12 cellular contexts compared by ENCODE assay signal in genomic region chr10:95279042-95279820, GRCh38. TPM values are rescaled to one million over a fixed set of nuclear protein-coding genes. Genes with fewer than 3 reads are reported as not detected.
DNase-seq lines count a peak whose midpoint lies in the region; TF ChIP-seq lines count a peak whose summit lies in the region.
"Had no signal": no experiment of that assay in that cellular context is flagged by ENCODE, and none has a peak within 500 bp of the region (broad histone marks: within the 10 kb centered on the region; RNA-seq: fewer than 3 reads in every experiment).

No MANE protein-coding gene starts in this region.

- peaks cover 11% of the 10 kb centered on the region for H3K36me3 Mint-ChIP-seq in endodermal cell (ENCODE audit: low read depth)
- H3K36me3 Mint-ChIP-seq in immature natural killer cell, result peaks cover 0 to 5% (median 0%) of the 10 kb centered on the region in 3 donors
- H3K36me3 Mint-ChIP-seq in activated naive CD4-positive, alpha-beta T cell treated with anti-CD3 and anti-CD28 coated beads for 36 hours (ENCODE audit: low read depth), result no peaks in the 10 kb centered on the region

- H3K4me3 Mint-ChIP-seq in endodermal cell, result no peak overlapping the region
- no peak overlapping the region for H3K4me3 Mint-ChIP-seq in immature natural killer cell
- no peak overlapping the region for H3K4me3 Mint-ChIP-seq in activated naive CD4-positive, alpha-beta T cell treated with anti-CD3 and anti-CD28 coated beads for 36 hours

- H3K36me3 ChIP-seq in HUES64 (ENCODE audit: insufficient read depth, low read length) (no peaks in the 10 kb centered on the region; the same call in 1 of the 2 replicates), endodermal cell (ENCODE audit: control insufficient read depth, insufficient read depth, low read length) (peaks cover 69% of the 10 kb centered on the region), mucosa of stomach (ENCODE audit: control insufficient read depth, insufficient read depth, low read length) (no peaks in the 10 kb centered on the region)

- no peaks in the 10 kb centered on the region for H3K27me3 Mint-ChIP-seq in endodermal cell (ENCODE audit: insufficient read depth)
- no peaks in the 10 kb centered on the region for H3K27me3 Mint-ChIP-seq in immature natural killer cell (ENCODE audit: low read depth in 3 of 3)
- H3K27me3 Mint-ChIP-seq in activated naive CD4-positive, alpha-beta T cell treated with anti-CD3 and anti-CD28 coated beads for 36 hours (ENCODE audit: low read depth), result peaks cover 4% of the 10 kb centered on the region

- H3K4me1 ChIP-seq in HUES64 (ENCODE audit: insufficient read depth, low read length), result peaks cover 37% of the 10 kb centered on the region
- peaks cover 18% of the 10 kb centered on the region for H3K4me1 ChIP-seq in endodermal cell (ENCODE audit: control insufficient read depth, insufficient read depth, low read length)
- H3K4me1 ChIP-seq in mucosa of stomach (ENCODE audit: control insufficient read depth, insufficient read depth, low read length), result peaks cover 68% of the 10 kb centered on the region

- 0 out of 2 replicates have a peak overlapping the region, but pooled peaks have one; percentile 12 for H3K27ac ChIP-seq in HUES64 (ENCODE audit: low read depth, low read length)
- H3K27ac ChIP-seq in endodermal cell (ENCODE audit: low read depth, low read length), result no peak overlapping the region

- CTCF ChIA-PET in activated naive CD4-positive, alpha-beta T cell treated with anti-CD3 and anti-CD28 coated beads for 36 hours (lab: Charles Lee), result no interaction called here

- H3K9me3 Mint-ChIP-seq in endodermal cell (peaks cover 4% of the 10 kb centered on the region), immature natural killer cell (no peaks in the 10 kb centered on the region)
- no peaks in the 10 kb centered on the region for H3K9me3 Mint-ChIP-seq in activated naive CD4-positive, alpha-beta T cell treated with anti-CD3 and anti-CD28 coated beads for 36 hours

- H3K27me3 ChIP-seq in HUES64 (ENCODE audit: insufficient read depth, low read length), result no peaks in the 10 kb centered on the region
- H3K27me3 ChIP-seq in endodermal cell (ENCODE audit: control insufficient read depth, insufficient read depth, low read length, poor library complexity, severe bottlenecking), result no peaks in the 10 kb centered on the region
- H3K27me3 ChIP-seq in mucosa of stomach (ENCODE audit: control insufficient read depth, insufficient read depth, low read length), result no peaks in the 10 kb centered on the region

- DNase-seq in AG20443 (ENCODE audit: low spot score), result peak; percentile 67
- DNase-seq in endodermal cell, result no peak
- no peak for DNase-seq in immature natural killer cell
- DNase-seq in iPS-NIHi11 (ENCODE audit: low spot score), result no peak
- DNase-seq in activated CD4-positive, alpha-beta T cell treated with anti-CD3 and anti-CD28 coated beads, Interleukin-2, amount 50 U/mL, for 4 hours, result no peak
- DNase-seq in activated naive CD4-positive, alpha-beta T cell treated with anti-CD3 and anti-CD28 coated beads for 36 hours, result no peak
- DNase-seq: activated T-cell treated with anti-CD3 and anti-CD28 coated beads, Interleukin-2, amount 50 U/mL, for 48 hours; glutamatergic neuron; NCI-H1092 treated with DMSO at 0.1 percent for 48 hours; stimulated activated naive CD4-positive, alpha-beta T cell had no signal

- intact Hi-C loops in activated naive CD4-positive, alpha-beta T cell treated with anti-CD3 and anti-CD28 coated beads for 36 hours (cut with micrococcal nuclease), result no loop called here

- 79% methylated on average over 4 of the region's 4 CpGs for WGBS in HUES64
- WGBS in endodermal cell (ENCODE audit: insufficient coverage in 1 of 2, insufficient read length in 1 of 2), 2 experiments, result 89 to 96% methylated on average over 4 of the region's 4 CpGs

- no peak overlapping the region for H3K9ac ChIP-seq in HUES64 (ENCODE audit: low read depth, low read length)
- no peak overlapping the region for H3K9ac ChIP-seq in endodermal cell (ENCODE audit: extremely low read depth, low read length, poor library complexity, severe bottlenecking)
- peak overlapping the region; percentile 18 for H3K9ac ChIP-seq in mucosa of stomach (ENCODE audit: low read length)

- TF ChIP-seq CTCF in endodermal cell (conservative IDR thresholded peaks at IDR 0.05), result no peak

- no peaks in the 10 kb centered on the region for H3K9me3 ChIP-seq in HUES64 (ENCODE audit: insufficient read depth, low read depth, low read length)
- H3K9me3 ChIP-seq in endodermal cell (ENCODE audit: control insufficient read depth, low read length), result peaks cover 7% of the 10 kb centered on the region
- H3K9me3 ChIP-seq in mucosa of stomach (ENCODE audit: control insufficient read depth, low read length), result no peaks in the 10 kb centered on the region

- H3K4me1 Mint-ChIP-seq in endodermal cell, result peaks cover 50% of the 10 kb centered on the region
- H3K4me1 Mint-ChIP-seq in immature natural killer cell, result peaks cover 4 to 20% of the 10 kb centered on the region in 2 donors
- H3K4me1 Mint-ChIP-seq in activated naive CD4-positive, alpha-beta T cell treated with anti-CD3 and anti-CD28 coated beads for 36 hours (ENCODE audit: low read depth), result no peaks in the 10 kb centered on the region

- H3K4me3 ChIP-seq in HUES64 (ENCODE audit: low read length) (no peak overlapping the region), endodermal cell (ENCODE audit: low read length) (no peak overlapping the region), mucosa of stomach (ENCODE audit: low read length) (no peak overlapping the region)

- H3K27ac Mint-ChIP-seq in endodermal cell (peak overlapping the region; percentile 53), immature natural killer cell (no peak overlapping the region)
- no peak overlapping the region for H3K27ac Mint-ChIP-seq in activated naive CD4-positive, alpha-beta T cell treated with anti-CD3 and anti-CD28 coated beads for 36 hours

RNA-seq across cellular contexts. Expression of gene PDLIM1, which starts 11.6 kb away (rescaled TPM):
- 127 TPM for polyA plus RNA-seq in HUES64 (2013, experiment 1 of 2)
- 142 TPM for polyA plus RNA-seq in HUES64 (2013, experiment 2 of 2)
- 100 to 1,000 TPM in 1 of 2 donors, 10 to 100 TPM in 1; 93.9 to 158 TPM for total RNA-seq in endodermal cell
- polyA plus RNA-seq in endodermal cell (2013, experiment 1 of 2), result 133 TPM
- 133 TPM for polyA plus RNA-seq in endodermal cell (2013, experiment 2 of 2)
- polyA plus RNA-seq in immature natural killer cell, result 10 to 100 TPM; 38.9 to 72.9 (median 41.2) TPM
- under 1 TPM; 0.27 to 0.33 TPM for total RNA-seq in activated naive CD4-positive, alpha-beta T cell treated with anti-CD3 and anti-CD28 coated beads for 36 hours

Comparison
In these comparisons a context has a peak if more than half of its experiments do, and no peak if none do; other contexts are left out.
1. RNA of gene PDLIM1, which starts 11.6 kb away (total RNA-seq): 93.9 to 158 TPM in endodermal cell; 0.27 to 0.33 TPM in activated naive CD4-positive, alpha-beta T cell treated with anti-CD3 and anti-CD28 coated beads for 36 hours; every median in the first group is over 10 times any median in the second.